1 cellular context compared by ENCODE assay signal in the genomic region with DNA sequence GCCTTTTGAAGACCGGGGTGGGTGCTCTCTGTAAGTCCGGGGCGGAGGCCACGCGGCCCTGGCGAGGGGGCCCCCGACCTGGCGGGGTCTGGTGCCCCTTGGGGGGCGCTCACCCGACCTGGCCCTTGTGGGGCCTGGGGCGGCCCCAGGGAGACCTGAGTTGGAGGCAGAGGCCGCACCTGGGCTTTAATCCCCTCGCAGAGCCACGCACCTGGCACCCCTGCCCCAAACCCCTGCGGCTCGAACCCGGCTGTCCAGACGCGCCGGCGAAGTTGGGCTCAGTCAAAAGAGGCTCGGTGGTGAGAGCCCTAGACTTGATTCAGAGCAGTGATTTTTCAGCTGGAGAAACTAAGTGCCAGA.
TF ChIP-seq lines count a peak whose summit lies in the region.

No MANE protein-coding gene starts in this region.

TF ChIP-seq in GM12878, 131 proteins besides CTCF, POLR2A, EP300 and RAD21 (continued from another document):
- TF ChIP-seq ZNF274 (IDR thresholded peaks at IDR 0.05; ENCODE audit: insufficient read depth, insufficient read length), result no peak
- TF ChIP-seq NKRF (conservative IDR thresholded peaks at IDR 0.05), result 0 out of 2 replicates have a peak, but pooled peaks have one; percentile 38
